In the genomic region with DNA sequence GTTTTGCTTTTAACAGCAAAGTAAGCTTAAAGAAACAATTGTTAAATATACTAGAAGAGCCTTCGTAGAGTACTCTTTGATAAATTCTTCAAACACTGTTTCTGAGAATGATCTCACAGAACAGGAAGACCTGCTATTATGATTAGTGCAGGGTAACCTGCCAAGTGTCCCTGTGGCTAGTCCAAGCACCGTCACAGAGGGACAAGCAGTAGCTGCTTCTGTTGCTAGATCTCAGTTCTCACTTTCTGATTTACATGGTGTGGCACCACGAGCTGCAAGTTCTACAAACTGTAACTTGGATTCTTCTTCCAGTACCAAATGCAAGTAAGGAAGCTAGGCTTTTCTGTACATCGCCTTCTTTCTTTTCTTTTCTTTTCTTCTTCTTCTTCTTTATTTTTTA, we compare ENCODE assay signal across 19 cellular contexts.
DNase-seq lines count a peak whose midpoint lies in the region; ATAC-seq and TF ChIP-seq lines count a peak whose summit lies in the region.
"Had no signal": no experiment of that assay in that cellular context is flagged by ENCODE, and none has a peak within 500 bp of the region (broad histone marks: within the 10 kb centered on the region; RNA-seq: fewer than 3 reads in every experiment).

No MANE protein-coding gene starts in this region.

- TF ChIP-seq CTCF in left lung (IDR thresholded peaks at IDR 0.05): no peak

- peak; percentile 85 for ATAC-seq in GM18499 (IDR thresholded peaks at IDR 0.05; ENCODE audit: insufficient read depth, unreplicated experiment)
- peak; percentile 71 for ATAC-seq in GM21526 (IDR thresholded peaks at IDR 0.05; ENCODE audit: low FRiP score, unreplicated experiment)
- peak; percentile 59 for ATAC-seq in HG03432 (IDR thresholded peaks at IDR 0.05; ENCODE audit: unreplicated experiment)
- ATAC-seq in left lung: peak; percentile 69
- ATAC-seq in GM19324 (IDR thresholded peaks at IDR 0.05; ENCODE audit: low FRiP score, unreplicated experiment): no peak
- ATAC-seq: activated T-helper 17 cell treated with anti-CD3 and anti-CD28 coated beads, Interleukin-2, amount 50 U/mL, for 72 hours; natural killer cell had no signal

- H3K27ac ChIP-seq in left lung: no peak overlapping the region
- H3K27ac ChIP-seq: colonic mucosa, hepatocyte, KMS-11, parathyroid adenoma had no signal

- no peaks in the 10 kb centered on the region for H3K9me3 ChIP-seq in left lung
- H3K9me3 ChIP-seq: colonic mucosa had no signal

- H3K27me3 ChIP-seq in left lung: no peaks in the 10 kb centered on the region
- H3K27me3 ChIP-seq: colonic mucosa, hepatocyte had no signal

- DNase-seq in left lung (no peak), NOMO-1 treated with DMSO at 0.1 percent for 48 hours (lab: John Stamatoyannopoulos, UW; ENCODE audit: unreplicated experiment) (no peak), kidney glomerular epithelial cell (lab: John Stamatoyannopoulos, UW) (no peak)
- DNase-seq: activated naive CD8-positive, alpha-beta T cell treated with anti-CD3 and anti-CD28 coated beads, Interleukin-2, amount 10 ng/mL, durations not matched to agents 7 days and 5 days; CD8-positive, alpha-beta memory T cell; colonic mucosa; natural killer cell; NCI-H1105 treated with DMSO at 0.1 percent for 48 hours; NCI-H526; SHP77 treated with DMSO at 0.1 percent for 48 hours; stimulated activated CD4-positive, alpha-beta T cell treated with anti-CD3 and anti-CD28 coated beads, Interleukin-2, amount 100 ng/mL, for 48 hours had no signal

- no peak overlapping the region for H3K4me3 ChIP-seq in left lung
- H3K4me3 ChIP-seq: colonic mucosa, hepatocyte had no signal

- intact Hi-C loops in left lung (cut with DNase I): no loop called here

- no peaks in the 10 kb centered on the region for H3K4me1 ChIP-seq in left lung
- H3K4me1 ChIP-seq: colonic mucosa, parathyroid adenoma had no signal

- H3K36me3 ChIP-seq in left lung: no peaks in the 10 kb centered on the region
- H3K36me3 ChIP-seq: colonic mucosa had no signal
